ENCODE assay signal across 1 cellular context in the genomic region with DNA sequence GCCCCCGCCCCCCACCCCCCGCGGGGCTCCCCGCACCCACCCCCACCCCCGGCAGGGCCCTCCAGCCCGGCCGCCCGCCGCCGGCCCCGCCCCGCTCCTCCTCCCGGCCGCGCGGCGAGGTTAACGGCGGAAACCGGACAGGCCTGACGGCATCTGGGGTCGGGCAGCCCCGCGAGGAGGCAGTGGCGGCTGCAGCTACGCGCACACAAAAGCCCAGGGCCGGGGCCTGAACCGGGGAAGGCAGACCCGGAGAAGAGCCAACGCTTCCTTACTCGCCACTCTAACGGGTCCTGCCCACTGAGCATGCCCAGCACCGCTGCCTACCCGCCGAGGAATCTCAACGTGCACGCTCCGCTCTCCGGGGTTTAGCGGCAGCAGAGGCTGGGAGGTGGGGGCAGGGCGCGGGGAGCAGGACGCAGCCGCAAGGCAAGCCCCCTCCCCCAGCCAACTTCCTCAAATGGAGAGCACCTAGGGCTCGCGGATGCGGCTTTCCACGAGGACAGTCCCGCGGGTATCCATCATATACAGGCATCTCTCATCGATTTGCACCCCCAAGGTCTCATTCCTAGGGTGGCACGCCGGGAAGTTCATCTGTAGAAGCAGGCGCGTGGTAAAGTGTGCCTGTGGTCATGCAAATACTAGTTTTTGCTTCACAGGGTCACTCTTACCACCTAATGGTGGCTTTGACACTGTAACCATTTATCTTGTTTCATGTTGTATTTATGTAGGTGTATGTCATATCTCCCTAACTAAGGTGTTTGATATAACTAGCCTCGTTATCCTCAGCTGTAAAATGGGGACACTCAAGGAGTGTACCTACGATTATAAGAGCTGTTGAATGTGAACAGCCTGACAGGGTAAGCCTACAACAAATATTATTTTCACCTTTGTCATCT.
TF ChIP-seq lines count a peak whose summit lies in the region.

A gene (minus strand): TSS at position 339 of the 896 bp plus-strand sequence. CDS start 761 bp downstream, outside the sequence.

TF ChIP-seq in K562, 482 proteins besides CTCF, POLR2A, EP300 and RAD21 (continued from another document and continues in another):
- TF ChIP-seq, protein P1, sequence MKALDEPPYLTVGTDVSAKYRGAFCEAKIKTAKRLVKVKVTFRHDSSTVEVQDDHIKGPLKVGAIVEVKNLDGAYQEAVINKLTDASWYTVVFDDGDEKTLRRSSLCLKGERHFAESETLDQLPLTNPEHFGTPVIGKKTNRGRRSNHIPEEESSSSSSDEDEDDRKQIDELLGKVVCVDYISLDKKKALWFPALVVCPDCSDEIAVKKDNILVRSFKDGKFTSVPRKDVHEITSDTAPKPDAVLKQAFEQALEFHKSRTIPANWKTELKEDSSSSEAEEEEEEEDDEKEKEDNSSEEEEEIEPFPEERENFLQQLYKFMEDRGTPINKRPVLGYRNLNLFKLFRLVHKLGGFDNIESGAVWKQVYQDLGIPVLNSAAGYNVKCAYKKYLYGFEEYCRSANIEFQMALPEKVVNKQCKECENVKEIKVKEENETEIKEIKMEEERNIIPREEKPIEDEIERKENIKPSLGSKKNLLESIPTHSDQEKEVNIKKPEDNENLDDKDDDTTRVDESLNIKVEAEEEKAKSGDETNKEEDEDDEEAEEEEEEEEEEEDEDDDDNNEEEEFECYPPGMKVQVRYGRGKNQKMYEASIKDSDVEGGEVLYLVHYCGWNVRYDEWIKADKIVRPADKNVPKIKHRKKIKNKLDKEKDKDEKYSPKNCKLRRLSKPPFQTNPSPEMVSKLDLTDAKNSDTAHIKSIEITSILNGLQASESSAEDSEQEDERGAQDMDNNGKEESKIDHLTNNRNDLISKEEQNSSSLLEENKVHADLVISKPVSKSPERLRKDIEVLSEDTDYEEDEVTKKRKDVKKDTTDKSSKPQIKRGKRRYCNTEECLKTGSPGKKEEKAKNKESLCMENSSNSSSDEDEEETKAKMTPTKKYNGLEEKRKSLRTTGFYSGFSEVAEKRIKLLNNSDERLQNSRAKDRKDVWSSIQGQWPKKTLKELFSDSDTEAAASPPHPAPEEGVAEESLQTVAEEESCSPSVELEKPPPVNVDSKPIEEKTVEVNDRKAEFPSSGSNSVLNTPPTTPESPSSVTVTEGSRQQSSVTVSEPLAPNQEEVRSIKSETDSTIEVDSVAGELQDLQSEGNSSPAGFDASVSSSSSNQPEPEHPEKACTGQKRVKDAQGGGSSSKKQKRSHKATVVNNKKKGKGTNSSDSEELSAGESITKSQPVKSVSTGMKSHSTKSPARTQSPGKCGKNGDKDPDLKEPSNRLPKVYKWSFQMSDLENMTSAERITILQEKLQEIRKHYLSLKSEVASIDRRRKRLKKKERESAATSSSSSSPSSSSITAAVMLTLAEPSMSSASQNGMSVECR (CRISPR knock-in tag; IDR thresholded peaks at IDR 0.05), result peak; percentile 53; the same call in 1 of the 2 replicates
- TF ChIP-seq, protein P2, sequence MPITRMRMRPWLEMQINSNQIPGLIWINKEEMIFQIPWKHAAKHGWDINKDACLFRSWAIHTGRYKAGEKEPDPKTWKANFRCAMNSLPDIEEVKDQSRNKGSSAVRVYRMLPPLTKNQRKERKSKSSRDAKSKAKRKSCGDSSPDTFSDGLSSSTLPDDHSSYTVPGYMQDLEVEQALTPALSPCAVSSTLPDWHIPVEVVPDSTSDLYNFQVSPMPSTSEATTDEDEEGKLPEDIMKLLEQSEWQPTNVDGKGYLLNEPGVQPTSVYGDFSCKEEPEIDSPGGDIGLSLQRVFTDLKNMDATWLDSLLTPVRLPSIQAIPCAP (CRISPR knock-in tag; IDR thresholded peaks at IDR 0.05; ENCODE audit: borderline replicate concordance), result 0 out of 2 replicates have a peak, but pooled peaks have one; percentile 60
- TF ChIP-seq CHCHD3 (CRISPR knock-in tag; IDR thresholded peaks at IDR 0.05), result no peak
- TF ChIP-seq ZKSCAN8 (CRISPR knock-in tag; IDR thresholded peaks at IDR 0.05), result no peak
- TF ChIP-seq, protein P3, sequence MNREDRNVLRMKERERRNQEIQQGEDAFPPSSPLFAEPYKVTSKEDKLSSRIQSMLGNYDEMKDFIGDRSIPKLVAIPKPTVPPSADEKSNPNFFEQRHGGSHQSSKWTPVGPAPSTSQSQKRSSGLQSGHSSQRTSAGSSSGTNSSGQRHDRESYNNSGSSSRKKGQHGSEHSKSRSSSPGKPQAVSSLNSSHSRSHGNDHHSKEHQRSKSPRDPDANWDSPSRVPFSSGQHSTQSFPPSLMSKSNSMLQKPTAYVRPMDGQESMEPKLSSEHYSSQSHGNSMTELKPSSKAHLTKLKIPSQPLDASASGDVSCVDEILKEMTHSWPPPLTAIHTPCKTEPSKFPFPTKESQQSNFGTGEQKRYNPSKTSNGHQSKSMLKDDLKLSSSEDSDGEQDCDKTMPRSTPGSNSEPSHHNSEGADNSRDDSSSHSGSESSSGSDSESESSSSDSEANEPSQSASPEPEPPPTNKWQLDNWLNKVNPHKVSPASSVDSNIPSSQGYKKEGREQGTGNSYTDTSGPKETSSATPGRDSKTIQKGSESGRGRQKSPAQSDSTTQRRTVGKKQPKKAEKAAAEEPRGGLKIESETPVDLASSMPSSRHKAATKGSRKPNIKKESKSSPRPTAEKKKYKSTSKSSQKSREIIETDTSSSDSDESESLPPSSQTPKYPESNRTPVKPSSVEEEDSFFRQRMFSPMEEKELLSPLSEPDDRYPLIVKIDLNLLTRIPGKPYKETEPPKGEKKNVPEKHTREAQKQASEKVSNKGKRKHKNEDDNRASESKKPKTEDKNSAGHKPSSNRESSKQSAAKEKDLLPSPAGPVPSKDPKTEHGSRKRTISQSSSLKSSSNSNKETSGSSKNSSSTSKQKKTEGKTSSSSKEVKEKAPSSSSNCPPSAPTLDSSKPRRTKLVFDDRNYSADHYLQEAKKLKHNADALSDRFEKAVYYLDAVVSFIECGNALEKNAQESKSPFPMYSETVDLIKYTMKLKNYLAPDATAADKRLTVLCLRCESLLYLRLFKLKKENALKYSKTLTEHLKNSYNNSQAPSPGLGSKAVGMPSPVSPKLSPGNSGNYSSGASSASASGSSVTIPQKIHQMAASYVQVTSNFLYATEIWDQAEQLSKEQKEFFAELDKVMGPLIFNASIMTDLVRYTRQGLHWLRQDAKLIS (CRISPR knock-in tag; IDR thresholded peaks at IDR 0.05), result peak; percentile 92
- TF ChIP-seq, protein P4, sequence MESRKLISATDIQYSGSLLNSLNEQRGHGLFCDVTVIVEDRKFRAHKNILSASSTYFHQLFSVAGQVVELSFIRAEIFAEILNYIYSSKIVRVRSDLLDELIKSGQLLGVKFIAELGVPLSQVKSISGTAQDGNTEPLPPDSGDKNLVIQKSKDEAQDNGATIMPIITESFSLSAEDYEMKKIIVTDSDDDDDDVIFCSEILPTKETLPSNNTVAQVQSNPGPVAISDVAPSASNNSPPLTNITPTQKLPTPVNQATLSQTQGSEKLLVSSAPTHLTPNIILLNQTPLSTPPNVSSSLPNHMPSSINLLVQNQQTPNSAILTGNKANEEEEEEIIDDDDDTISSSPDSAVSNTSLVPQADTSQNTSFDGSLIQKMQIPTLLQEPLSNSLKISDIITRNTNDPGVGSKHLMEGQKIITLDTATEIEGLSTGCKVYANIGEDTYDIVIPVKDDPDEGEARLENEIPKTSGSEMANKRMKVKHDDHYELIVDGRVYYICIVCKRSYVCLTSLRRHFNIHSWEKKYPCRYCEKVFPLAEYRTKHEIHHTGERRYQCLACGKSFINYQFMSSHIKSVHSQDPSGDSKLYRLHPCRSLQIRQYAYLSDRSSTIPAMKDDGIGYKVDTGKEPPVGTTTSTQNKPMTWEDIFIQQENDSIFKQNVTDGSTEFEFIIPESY (CRISPR knock-in tag; IDR thresholded peaks at IDR 0.05), result peak; percentile 49; the same call in 1 of the 2 replicates
- TF ChIP-seq FOXA3 (CRISPR knock-in tag; conservative IDR thresholded peaks at IDR 0.05 in 1 of 2, IDR thresholded peaks at IDR 0.05 in 1 of 2), result peak in 1 of 2 experiments; percentile 74; a peak in 1 of 4 replicates
- peak; percentile 95 for TF ChIP-seq SMAD4 (CRISPR knock-in tag; conservative IDR thresholded peaks at IDR 0.05)
- TF ChIP-seq, protein P5, sequence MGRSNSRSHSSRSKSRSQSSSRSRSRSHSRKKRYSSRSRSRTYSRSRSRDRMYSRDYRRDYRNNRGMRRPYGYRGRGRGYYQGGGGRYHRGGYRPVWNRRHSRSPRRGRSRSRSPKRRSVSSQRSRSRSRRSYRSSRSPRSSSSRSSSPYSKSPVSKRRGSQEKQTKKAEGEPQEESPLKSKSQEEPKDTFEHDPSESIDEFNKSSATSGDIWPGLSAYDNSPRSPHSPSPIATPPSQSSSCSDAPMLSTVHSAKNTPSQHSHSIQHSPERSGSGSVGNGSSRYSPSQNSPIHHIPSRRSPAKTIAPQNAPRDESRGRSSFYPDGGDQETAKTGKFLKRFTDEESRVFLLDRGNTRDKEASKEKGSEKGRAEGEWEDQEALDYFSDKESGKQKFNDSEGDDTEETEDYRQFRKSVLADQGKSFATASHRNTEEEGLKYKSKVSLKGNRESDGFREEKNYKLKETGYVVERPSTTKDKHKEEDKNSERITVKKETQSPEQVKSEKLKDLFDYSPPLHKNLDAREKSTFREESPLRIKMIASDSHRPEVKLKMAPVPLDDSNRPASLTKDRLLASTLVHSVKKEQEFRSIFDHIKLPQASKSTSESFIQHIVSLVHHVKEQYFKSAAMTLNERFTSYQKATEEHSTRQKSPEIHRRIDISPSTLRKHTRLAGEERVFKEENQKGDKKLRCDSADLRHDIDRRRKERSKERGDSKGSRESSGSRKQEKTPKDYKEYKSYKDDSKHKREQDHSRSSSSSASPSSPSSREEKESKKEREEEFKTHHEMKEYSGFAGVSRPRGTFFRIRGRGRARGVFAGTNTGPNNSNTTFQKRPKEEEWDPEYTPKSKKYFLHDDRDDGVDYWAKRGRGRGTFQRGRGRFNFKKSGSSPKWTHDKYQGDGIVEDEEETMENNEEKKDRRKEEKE (IDR thresholded peaks at IDR 0.05; ENCODE audit: borderline replicate concordance in 1 of 2, control insufficient read depth in 1 of 2, low read depth in 2 of 2, low read length in 1 of 2), result peak; percentile 50 to 73; a peak in 2 of 4 replicates
- TF ChIP-seq, protein P6, sequence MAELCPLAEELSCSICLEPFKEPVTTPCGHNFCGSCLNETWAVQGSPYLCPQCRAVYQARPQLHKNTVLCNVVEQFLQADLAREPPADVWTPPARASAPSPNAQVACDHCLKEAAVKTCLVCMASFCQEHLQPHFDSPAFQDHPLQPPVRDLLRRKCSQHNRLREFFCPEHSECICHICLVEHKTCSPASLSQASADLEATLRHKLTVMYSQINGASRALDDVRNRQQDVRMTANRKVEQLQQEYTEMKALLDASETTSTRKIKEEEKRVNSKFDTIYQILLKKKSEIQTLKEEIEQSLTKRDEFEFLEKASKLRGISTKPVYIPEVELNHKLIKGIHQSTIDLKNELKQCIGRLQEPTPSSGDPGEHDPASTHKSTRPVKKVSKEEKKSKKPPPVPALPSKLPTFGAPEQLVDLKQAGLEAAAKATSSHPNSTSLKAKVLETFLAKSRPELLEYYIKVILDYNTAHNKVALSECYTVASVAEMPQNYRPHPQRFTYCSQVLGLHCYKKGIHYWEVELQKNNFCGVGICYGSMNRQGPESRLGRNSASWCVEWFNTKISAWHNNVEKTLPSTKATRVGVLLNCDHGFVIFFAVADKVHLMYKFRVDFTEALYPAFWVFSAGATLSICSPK (IDR thresholded peaks at IDR 0.05; ENCODE audit: borderline replicate concordance), result no peak
- TF ChIP-seq THRAP3 (IDR thresholded peaks at IDR 0.05; ENCODE audit: borderline replicate concordance), result peak; percentile 98
- TF ChIP-seq POLR2AphosphoS5 (IDR thresholded peaks at IDR 0.05; ENCODE audit: control insufficient read depth, insufficient read depth, low read depth, low read length), result peak; percentile 73
- 0 out of 2 replicates have a peak, but pooled peaks have one; percentile 6 for TF ChIP-seq JUN (IDR thresholded peaks at IDR 0.05; ENCODE audit: borderline replicate concordance, low read depth, low read length)
- no peak for TF ChIP-seq JUN (CRISPR knock-in tag; IDR thresholded peaks at IDR 0.05; ENCODE audit: borderline replicate concordance)
- TF ChIP-seq MTA1 (IDR thresholded peaks at IDR 0.05; ENCODE audit: borderline replicate concordance), result peak; percentile 88
- TF ChIP-seq TCF7 (IDR thresholded peaks at IDR 0.05; ENCODE audit: borderline replicate concordance), result peak; percentile 64
- TF ChIP-seq SOX6 (IDR thresholded peaks at IDR 0.05), result peak; percentile 79
- TF ChIP-seq, protein P7, sequence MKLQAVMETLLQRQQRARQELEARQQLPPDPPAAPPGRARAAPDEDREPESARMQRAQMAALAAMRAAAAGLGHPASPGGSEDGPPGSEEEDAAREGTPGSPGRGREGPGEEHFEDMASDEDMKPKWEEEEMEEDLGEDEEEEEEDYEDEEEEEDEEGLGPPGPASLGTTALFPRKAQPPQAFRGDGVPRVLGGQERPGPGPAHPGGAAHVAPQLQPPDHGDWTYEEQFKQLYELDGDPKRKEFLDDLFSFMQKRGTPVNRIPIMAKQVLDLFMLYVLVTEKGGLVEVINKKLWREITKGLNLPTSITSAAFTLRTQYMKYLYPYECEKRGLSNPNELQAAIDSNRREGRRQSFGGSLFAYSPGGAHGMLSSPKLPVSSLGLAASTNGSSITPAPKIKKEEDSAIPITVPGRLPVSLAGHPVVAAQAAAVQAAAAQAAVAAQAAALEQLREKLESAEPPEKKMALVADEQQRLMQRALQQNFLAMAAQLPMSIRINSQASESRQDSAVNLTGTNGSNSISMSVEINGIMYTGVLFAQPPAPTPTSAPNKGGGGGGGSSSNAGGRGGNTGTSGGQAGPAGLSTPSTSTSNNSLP (IDR thresholded peaks at IDR 0.05; ENCODE audit: borderline replicate concordance, low read depth, low read length), result no peak
- TF ChIP-seq C11orf30 (IDR thresholded peaks at IDR 0.05; ENCODE audit: low read depth), result peak; percentile 60
- TF ChIP-seq CBX1 (IDR thresholded peaks at IDR 0.05; ENCODE audit: low read depth), result peak; percentile 72; the same call in 1 of the 2 replicates
- TF ChIP-seq BRCA1 (IDR thresholded peaks at IDR 0.05), result no peak
- peak; percentile 61; the same call in 1 of the 2 replicates for TF ChIP-seq BRCA1 (CRISPR knock-in tag; IDR thresholded peaks at IDR 0.05)
- TF ChIP-seq, protein P8, sequence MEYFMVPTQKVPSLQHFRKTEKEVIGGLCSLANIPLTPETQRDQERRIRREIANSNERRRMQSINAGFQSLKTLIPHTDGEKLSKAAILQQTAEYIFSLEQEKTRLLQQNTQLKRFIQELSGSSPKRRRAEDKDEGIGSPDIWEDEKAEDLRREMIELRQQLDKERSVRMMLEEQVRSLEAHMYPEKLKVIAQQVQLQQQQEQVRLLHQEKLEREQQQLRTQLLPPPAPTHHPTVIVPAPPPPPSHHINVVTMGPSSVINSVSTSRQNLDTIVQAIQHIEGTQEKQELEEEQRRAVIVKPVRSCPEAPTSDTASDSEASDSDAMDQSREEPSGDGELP (CRISPR knock-in tag; IDR thresholded peaks at IDR 0.05; ENCODE audit: borderline replicate concordance), result peak; percentile 87
- TF ChIP-seq, protein P9, sequence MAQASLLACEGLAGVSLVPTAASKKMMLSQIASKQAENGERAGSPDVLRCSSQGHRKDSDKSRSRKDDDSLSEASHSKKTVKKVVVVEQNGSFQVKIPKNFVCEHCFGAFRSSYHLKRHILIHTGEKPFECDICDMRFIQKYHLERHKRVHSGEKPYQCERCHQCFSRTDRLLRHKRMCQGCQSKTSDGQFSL (CRISPR knock-in tag; IDR thresholded peaks at IDR 0.05), result peak; percentile 82
- TF ChIP-seq, protein P9 (tag; IDR thresholded peaks at IDR 0.05), result no peak; a peak in 1 of 4 replicates
- no peak for TF ChIP-seq U2AF2 (optimal IDR thresholded peaks at IDR 0.05; ENCODE audit: low read depth, low read length)
- TF ChIP-seq CEBPG (CRISPR knock-in tag; IDR thresholded peaks at IDR 0.05), result no peak
- no peak for TF ChIP-seq CEBPG (tag; conservative IDR thresholded peaks at IDR 0.05 in 1 of 2, IDR thresholded peaks at IDR 0.05 in 1 of 2)
- TF ChIP-seq ZKSCAN3 (CRISPR knock-in tag; IDR thresholded peaks at IDR 0.05), result no peak
- TF ChIP-seq LCOR (CRISPR knock-in tag; IDR thresholded peaks at IDR 0.05), result peak; percentile 94
- TF ChIP-seq MYNN (IDR thresholded peaks at IDR 0.05), result peak; percentile 86
- no peak for TF ChIP-seq MYNN (CRISPR knock-in tag; IDR thresholded peaks at IDR 0.05)
- peak; percentile 35; the same call in 1 of the 2 replicates for TF ChIP-seq PHB2 (IDR thresholded peaks at IDR 0.05; ENCODE audit: low read depth)
